1 cellular context compared by ENCODE assay signal in the genomic region with DNA sequence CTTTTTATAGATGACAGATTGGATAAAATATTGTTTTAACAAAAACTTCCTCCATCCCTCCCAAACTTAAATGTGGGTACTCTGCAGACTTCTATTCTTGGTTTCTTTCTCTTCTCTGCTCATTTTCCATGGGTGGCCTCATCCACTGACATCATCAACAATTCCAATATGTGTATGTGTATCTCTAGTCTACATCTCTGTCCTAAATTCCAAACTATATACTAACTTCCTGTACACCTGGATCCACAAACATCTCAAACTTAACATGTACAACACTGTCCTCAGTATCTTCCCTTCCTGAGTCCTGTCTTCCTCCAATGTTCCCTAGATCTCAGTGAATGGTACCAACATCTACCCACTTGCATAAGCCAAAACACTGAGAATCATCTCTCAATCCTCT.
TF ChIP-seq lines count a peak whose summit lies in the region.

No MANE protein-coding gene starts in this region.

TF ChIP-seq in SK-N-SH treated with all-trans-retinoic acid at 6 μM for 48 hours, 23 proteins besides CTCF, POLR2A, EP300 and RAD21 (continued from another document):
- no peak for TF ChIP-seq CSRNP3 (CRISPR knock-in tag; IDR thresholded peaks at IDR 0.05)
- no peak for TF ChIP-seq PPARA (CRISPR knock-in tag; IDR thresholded peaks at IDR 0.05; ENCODE audit: borderline replicate concordance)
- no peak for TF ChIP-seq TOX (CRISPR knock-in tag; IDR thresholded peaks at IDR 0.05; ENCODE audit: borderline replicate concordance)
- TF ChIP-seq, protein P1, sequence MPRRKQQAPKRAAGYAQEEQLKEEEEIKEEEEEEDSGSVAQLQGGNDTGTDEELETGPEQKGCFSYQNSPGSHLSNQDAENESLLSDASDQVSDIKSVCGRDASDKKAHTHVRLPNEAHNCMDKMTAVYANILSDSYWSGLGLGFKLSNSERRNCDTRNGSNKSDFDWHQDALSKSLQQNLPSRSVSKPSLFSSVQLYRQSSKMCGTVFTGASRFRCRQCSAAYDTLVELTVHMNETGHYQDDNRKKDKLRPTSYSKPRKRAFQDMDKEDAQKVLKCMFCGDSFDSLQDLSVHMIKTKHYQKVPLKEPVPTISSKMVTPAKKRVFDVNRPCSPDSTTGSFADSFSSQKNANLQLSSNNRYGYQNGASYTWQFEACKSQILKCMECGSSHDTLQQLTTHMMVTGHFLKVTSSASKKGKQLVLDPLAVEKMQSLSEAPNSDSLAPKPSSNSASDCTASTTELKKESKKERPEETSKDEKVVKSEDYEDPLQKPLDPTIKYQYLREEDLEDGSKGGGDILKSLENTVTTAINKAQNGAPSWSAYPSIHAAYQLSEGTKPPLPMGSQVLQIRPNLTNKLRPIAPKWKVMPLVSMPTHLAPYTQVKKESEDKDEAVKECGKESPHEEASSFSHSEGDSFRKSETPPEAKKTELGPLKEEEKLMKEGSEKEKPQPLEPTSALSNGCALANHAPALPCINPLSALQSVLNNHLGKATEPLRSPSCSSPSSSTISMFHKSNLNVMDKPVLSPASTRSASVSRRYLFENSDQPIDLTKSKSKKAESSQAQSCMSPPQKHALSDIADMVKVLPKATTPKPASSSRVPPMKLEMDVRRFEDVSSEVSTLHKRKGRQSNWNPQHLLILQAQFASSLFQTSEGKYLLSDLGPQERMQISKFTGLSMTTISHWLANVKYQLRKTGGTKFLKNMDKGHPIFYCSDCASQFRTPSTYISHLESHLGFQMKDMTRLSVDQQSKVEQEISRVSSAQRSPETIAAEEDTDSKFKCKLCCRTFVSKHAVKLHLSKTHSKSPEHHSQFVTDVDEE (CRISPR knock-in tag; IDR thresholded peaks at IDR 0.05): no peak
- no peak for TF ChIP-seq ARNTL (CRISPR knock-in tag; IDR thresholded peaks at IDR 0.05; ENCODE audit: borderline replicate concordance, low read depth)
